In the genomic region with DNA sequence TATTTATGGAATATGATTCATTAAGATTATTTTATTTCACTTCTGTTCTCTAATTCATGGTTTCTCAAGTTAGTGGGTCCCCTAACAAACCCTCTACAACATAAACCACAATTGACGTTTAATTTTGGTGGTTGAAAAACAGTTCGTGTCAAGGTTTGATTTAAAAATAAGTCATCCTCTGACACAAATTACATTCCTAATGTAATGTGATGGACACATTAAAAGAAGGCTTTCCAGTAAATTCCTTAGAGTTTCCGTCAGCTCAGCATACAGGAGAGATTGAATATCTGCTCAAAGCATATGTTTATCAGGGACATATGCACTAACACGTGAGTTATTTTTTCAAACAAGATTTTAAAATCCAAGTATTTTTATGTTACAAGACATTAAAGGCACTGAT, we compare ENCODE assay signal across 16 cellular contexts.
DNase-seq lines count a peak whose midpoint lies in the region; TF ChIP-seq lines count a peak whose summit lies in the region.
"Had no signal": no experiment of that assay in that cellular context is flagged by ENCODE, and none has a peak within 500 bp of the region (broad histone marks: within the 10 kb centered on the region; RNA-seq: fewer than 3 reads in every experiment).

No MANE protein-coding gene starts in this region.

- H3K79me2 ChIP-seq in neural cell (replicated peaks; ENCODE audit: insufficient read depth, low read length): no peaks in the 10 kb centered on the region

- H3K4me2 ChIP-seq in neural cell (ENCODE audit: low read length): peak overlapping the region; percentile 26
- H3K4me2 ChIP-seq: A549; BLaER1 treated with 17β-estradiol and CSF1 and Interleukin-3, amounts not matched to agents 10 nM and 100 nM had no signal

- no peak for TF ChIP-seq CTCF in neural cell (IDR thresholded peaks at IDR 0.05; ENCODE audit: poor library complexity, severe bottlenecking)
- TF ChIP-seq CTCF in GM10266 (IDR thresholded peaks at IDR 0.05; ENCODE audit: control insufficient read depth, insufficient read depth, low read depth, missing control alignments): no peak

- no peaks in the 10 kb centered on the region for H3K9me3 ChIP-seq in neural cell (ENCODE audit: low read length)
- H3K9me3 ChIP-seq: A549, Caco-2 had no signal

- H3K27ac ChIP-seq in neural cell (ENCODE audit: low read length): no peak overlapping the region
- H3K27ac ChIP-seq: 22Rv1; A549; BLaER1 treated with 17β-estradiol and CSF1 and Interleukin-3, amounts not matched to agents 10 nM and 100 nM; C4-2B had no signal

- H3K4me3 ChIP-seq in neural cell (ENCODE audit: low read length): peak overlapping the region; percentile 3
- H3K4me3 ChIP-seq: A549; BLaER1 treated with 17β-estradiol and CSF1 and Interleukin-3, amounts not matched to agents 10 nM and 100 nM had no signal

- TF ChIP-seq RAD21 in neural cell (conservative IDR thresholded peaks at IDR 0.05): no peak

- H3K9me2 ChIP-seq in neural cell (ENCODE audit: insufficient read depth, low read length): no peaks in the 10 kb centered on the region

- no peaks in the 10 kb centered on the region for H4K20me1 ChIP-seq in neural cell (ENCODE audit: insufficient read depth)
- H4K20me1 ChIP-seq: BLaER1 treated with 17β-estradiol and CSF1 and Interleukin-3, amounts not matched to agents 10 nM and 100 nM had no signal

- DNase-seq in RPMI7951 (ENCODE audit: low read depth): peak; percentile 20
- peak; percentile 17 for DNase-seq in dedifferentiated amniotic fluid mesenchymal stem cell (ENCODE audit: extremely low spot score)
- no peak for DNase-seq in GM10266 (ENCODE audit: extremely low spot score)
- DNase-seq in cerebellar nuclear complex (lab: John Stamatoyannopoulos, UW): no peak
- DNase-seq: AML-193; Caco-2; Calu3; CD4-positive, alpha-beta T cell; CD8-positive, alpha-beta T cell; DMS79 treated with DMSO at 0.1 percent for 48 hours; GF-D8 had no signal

- H2AFZ ChIP-seq in neural cell (ENCODE audit: low read depth, low read length): no peak overlapping the region

- H3K36me3 ChIP-seq in neural cell (ENCODE audit: insufficient read depth, low read length): no peaks in the 10 kb centered on the region
- H3K36me3 ChIP-seq: BLaER1 treated with 17β-estradiol and CSF1 and Interleukin-3, amounts not matched to agents 10 nM and 100 nM had no signal

- H3K9ac ChIP-seq in neural cell (ENCODE audit: low read length): no peak overlapping the region
- H3K9ac ChIP-seq: BLaER1 treated with 17β-estradiol and CSF1 and Interleukin-3, amounts not matched to agents 10 nM and 100 nM had no signal

- no peaks in the 10 kb centered on the region for H3K27me3 ChIP-seq in neural cell (ENCODE audit: insufficient read depth, low read depth, low read length)
- H3K27me3 ChIP-seq: BLaER1 treated with 17β-estradiol and CSF1 and Interleukin-3, amounts not matched to agents 10 nM and 100 nM had no signal

- peak; percentile 91 for TF ChIP-seq EP300 in neural cell (conservative IDR thresholded peaks at IDR 0.05; ENCODE audit: poor library complexity, severe bottlenecking)

- no peaks in the 10 kb centered on the region for H3F3A ChIP-seq in neural cell (ENCODE audit: insufficient read depth, low read length, poor library complexity, severe bottlenecking)

TF ChIP-seq in neural cell, 6 proteins besides CTCF, POLR2A, EP300 and RAD21:
- TF ChIP-seq, protein P1, sequence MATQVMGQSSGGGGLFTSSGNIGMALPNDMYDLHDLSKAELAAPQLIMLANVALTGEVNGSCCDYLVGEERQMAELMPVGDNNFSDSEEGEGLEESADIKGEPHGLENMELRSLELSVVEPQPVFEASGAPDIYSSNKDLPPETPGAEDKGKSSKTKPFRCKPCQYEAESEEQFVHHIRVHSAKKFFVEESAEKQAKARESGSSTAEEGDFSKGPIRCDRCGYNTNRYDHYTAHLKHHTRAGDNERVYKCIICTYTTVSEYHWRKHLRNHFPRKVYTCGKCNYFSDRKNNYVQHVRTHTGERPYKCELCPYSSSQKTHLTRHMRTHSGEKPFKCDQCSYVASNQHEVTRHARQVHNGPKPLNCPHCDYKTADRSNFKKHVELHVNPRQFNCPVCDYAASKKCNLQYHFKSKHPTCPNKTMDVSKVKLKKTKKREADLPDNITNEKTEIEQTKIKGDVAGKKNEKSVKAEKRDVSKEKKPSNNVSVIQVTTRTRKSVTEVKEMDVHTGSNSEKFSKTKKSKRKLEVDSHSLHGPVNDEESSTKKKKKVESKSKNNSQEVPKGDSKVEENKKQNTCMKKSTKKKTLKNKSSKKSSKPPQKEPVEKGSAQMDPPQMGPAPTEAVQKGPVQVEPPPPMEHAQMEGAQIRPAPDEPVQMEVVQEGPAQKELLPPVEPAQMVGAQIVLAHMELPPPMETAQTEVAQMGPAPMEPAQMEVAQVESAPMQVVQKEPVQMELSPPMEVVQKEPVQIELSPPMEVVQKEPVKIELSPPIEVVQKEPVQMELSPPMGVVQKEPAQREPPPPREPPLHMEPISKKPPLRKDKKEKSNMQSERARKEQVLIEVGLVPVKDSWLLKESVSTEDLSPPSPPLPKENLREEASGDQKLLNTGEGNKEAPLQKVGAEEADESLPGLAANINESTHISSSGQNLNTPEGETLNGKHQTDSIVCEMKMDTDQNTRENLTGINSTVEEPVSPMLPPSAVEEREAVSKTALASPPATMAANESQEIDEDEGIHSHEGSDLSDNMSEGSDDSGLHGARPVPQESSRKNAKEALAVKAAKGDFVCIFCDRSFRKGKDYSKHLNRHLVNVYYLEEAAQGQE (IDR thresholded peaks at IDR 0.05; ENCODE audit: borderline replicate concordance): peak; percentile 22
- TF ChIP-seq SMC3 (conservative IDR thresholded peaks at IDR 0.05; ENCODE audit: poor library complexity) (no peak), POLR2AphosphoS5 (IDR thresholded peaks at IDR 0.05) (peak; percentile 55), EZH2 (IDR thresholded peaks at IDR 0.05; ENCODE audit: borderline replicate concordance, insufficient read depth, low read length, poor library complexity, severe bottlenecking) (no peak), TAF1 (IDR thresholded peaks at IDR 0.05; ENCODE audit: low read depth) (no peak), MXI1 (conservative IDR thresholded peaks at IDR 0.05; ENCODE audit: poor library complexity, severe bottlenecking) (no peak)

Comparison
In these comparisons a context has a peak if more than half of its experiments do, and no peak if none do; other contexts are left out.
1. DNase-seq: peak in RPMI7951 (single experiment) and dedifferentiated amniotic fluid mesenchymal stem cell (single experiment); none in GM10266 (single experiment) and cerebellar nuclear complex (0 of 2).